ENCODE assay signal across 30 cellular contexts in the genomic region with DNA sequence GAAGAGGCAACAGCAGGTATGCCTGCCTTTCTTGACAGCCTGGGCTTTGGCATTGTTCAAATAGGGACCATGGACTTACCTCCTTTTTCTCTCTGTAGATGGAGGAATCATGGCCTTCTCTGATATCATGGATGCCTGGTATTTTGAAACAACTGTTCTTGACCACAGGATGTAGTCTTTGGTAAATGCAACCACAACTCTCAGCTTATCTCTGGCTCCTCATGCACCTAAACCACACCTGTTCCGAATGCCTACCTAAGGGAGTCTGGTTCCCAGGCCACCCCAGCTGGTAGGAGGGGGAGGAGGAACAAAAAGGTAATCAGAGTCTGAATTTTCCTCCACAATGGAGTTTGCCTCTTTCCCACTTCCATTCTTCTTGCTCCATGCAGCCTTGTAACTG. TPM values are rescaled to one million over a fixed set of nuclear protein-coding genes. Genes with fewer than 3 reads are reported as not detected.
A peak's percentile ranks its signal among the peaks of the same experiment; 100 is the strongest.
DNase-seq lines count a peak whose midpoint lies in the region; ATAC-seq, FAIRE-seq and TF ChIP-seq lines count a peak whose summit lies in the region.
"Had no signal": no experiment of that assay in that cellular context is flagged by ENCODE, and none has a peak within 500 bp of the region (broad histone marks: within the 10 kb centered on the region; RNA-seq: fewer than 3 reads in every experiment).

No MANE protein-coding gene starts in this region.

- BruUV-seq in K562 (replicated peaks; lab: Mats Ljungman, UMichigan), result no TSS peak

- no peak for TF ChIP-seq RAD21 in K562 (CRISPR knock-in tag; conservative IDR thresholded peaks at IDR 0.05 in 1 of 2, IDR thresholded peaks at IDR 0.05 in 1 of 2)
- TF ChIP-seq RAD21 in neural cell (conservative IDR thresholded peaks at IDR 0.05), result no peak

- H3K27me3 ChIP-seq in MM.1S (replicated peaks; ENCODE audit: insufficient read depth, low read length), result no peaks in the 10 kb centered on the region
- no peaks in the 10 kb centered on the region for H3K27me3 ChIP-seq in K562 (ENCODE audit: control insufficient read depth in 2 of 2, insufficient read depth in 2 of 2, low read length in 2 of 2)
- H3K27me3 ChIP-seq in neural cell (ENCODE audit: insufficient read depth, low read depth, low read length), result no peaks in the 10 kb centered on the region
- no peaks in the 10 kb centered on the region for H3K27me3 ChIP-seq in HAP-1 (ENCODE audit: low read depth)
- H3K27me3 ChIP-seq: colonic mucosa had no signal

- H3K9ac ChIP-seq in MM.1S (ENCODE audit: low read length) (no peak overlapping the region), K562 (ENCODE audit: insufficient read depth in 1 of 2, low read depth in 2 of 2, low read length in 2 of 2) (no peak overlapping the region), neural cell (ENCODE audit: low read length) (no peak overlapping the region)

- no peaks in the 10 kb centered on the region for H3K9me1 ChIP-seq in K562 (ENCODE audit: control insufficient read depth, insufficient read depth, low read length)

- H3K4me3 ChIP-seq in MM.1S (ENCODE audit: low read length) (no peak overlapping the region), K562 (no peak overlapping the region), neural cell (ENCODE audit: low read length) (peak overlapping the region; percentile 40), HAP-1 (no peak overlapping the region)
- H3K4me3 ChIP-seq: colonic mucosa, heart right ventricle, skin epidermis, thoracic aorta had no signal

- H2AFZ ChIP-seq in MM.1S (ENCODE audit: low read length) (no peak overlapping the region), K562 (ENCODE audit: low read depth, low read length) (no peak overlapping the region), neural cell (ENCODE audit: low read depth, low read length) (no peak overlapping the region)

- DNase-seq in MM.1S, result peak; percentile 83
- no peak for DNase-seq in K562 (ENCODE audit: extremely low read depth in 1 of 4, low spot score in 3 of 4)
- DNase-seq in NCI-H1930 (lab: John Stamatoyannopoulos, UW), result no peak
- no peak for DNase-seq in AG20443 (ENCODE audit: low spot score)
- DNase-seq in HAP-1 (ENCODE audit: low spot score in 2 of 2), result no peak
- no peak for DNase-seq in GM19240 (ENCODE audit: insufficient read length, low spot score)
- DNase-seq: activated CD4-positive, alpha-beta T cell treated with anti-CD3 and anti-CD28 coated beads, Interleukin-2, amount 10 ng/mL, durations not matched to agents 7 days and 5 days; activated naive CD4-positive, alpha-beta T cell treated with anti-CD3 and anti-CD28 coated beads, Interleukin-2, amount 10 ng/mL, durations not matched to agents 7 days and 5 days; activated T-cell treated with anti-CD3 and anti-CD28 coated beads, Interleukin-2, amount 50 U/mL, for 72 hours; Calu3; colonic mucosa; DND-41; foreskin fibroblast; heart right ventricle; Karpas-422; kidney glomerular epithelial cell; NCI-H1694; NCI-H2171; NCI-H510A treated with DMSO at 0.1 percent for 48 hours; PC-3 had no signal

- POLR2A ChIA-PET in K562 (lab: Yijun Ruan, JAX), result interaction anchor here (0.6 to 1.2 kb wide), 6 partner anchors 9 to 94 kb away, joined by 3 read pairs; a partner anchor contains a TSS

- TF ChIP-seq EP300 in K562 (IDR thresholded peaks at IDR 0.05; ENCODE audit: low read length) (no peak), neural cell (conservative IDR thresholded peaks at IDR 0.05; ENCODE audit: poor library complexity, severe bottlenecking) (no peak)

- H3K27ac ChIP-seq in MM.1S (ENCODE audit: low read length) (peak overlapping the region; percentile 3; the same call in 1 of the 2 replicates), K562 (ENCODE audit: extremely low read depth, low read depth, low read length) (no peak overlapping the region), neural cell (ENCODE audit: low read length) (peak overlapping the region; percentile 69)
- H3K27ac ChIP-seq: colonic mucosa, heart right ventricle, skin epidermis, thoracic aorta had no signal

- intact Hi-C loops in K562 (cut with micrococcal nuclease), result no loop called here

- no peaks in the 10 kb centered on the region for H3K9me2 ChIP-seq in MM.1S (replicated peaks; ENCODE audit: insufficient read depth, low read length)
- H3K9me2 ChIP-seq in neural cell (ENCODE audit: insufficient read depth, low read length), result no peaks in the 10 kb centered on the region

- in situ Hi-C loops in K562 (cut with MboI) (no loop called here), HAP-1 (cut with MboI; ENCODE audit: low sequenced_read_pairs) (no loop called here)

- no peaks in the 10 kb centered on the region for H3K36me3 ChIP-seq in MM.1S (replicated peaks; ENCODE audit: insufficient read depth, low read length)
- no peaks in the 10 kb centered on the region for H3K36me3 ChIP-seq in K562 (ENCODE audit: control insufficient read depth, insufficient read depth, low read length)
- no peaks in the 10 kb centered on the region for H3K36me3 ChIP-seq in neural cell (ENCODE audit: insufficient read depth, low read length)
- H3K36me3 ChIP-seq in HAP-1 (replicated peaks), result no peaks in the 10 kb centered on the region
- H3K36me3 ChIP-seq: colonic mucosa, thoracic aorta had no signal

- peaks cover 12% of the 10 kb centered on the region for H3F3A ChIP-seq in MM.1S (ENCODE audit: insufficient read depth, low read length)
- no peaks in the 10 kb centered on the region for H3F3A ChIP-seq in neural cell (ENCODE audit: insufficient read depth, low read length, poor library complexity, severe bottlenecking)

- H4K20me1 ChIP-seq in MM.1S (ENCODE audit: insufficient read depth, low read length) (no peaks in the 10 kb centered on the region), K562 (replicated peaks; ENCODE audit: control insufficient read depth, insufficient read depth, low read length) (no peaks in the 10 kb centered on the region), neural cell (ENCODE audit: insufficient read depth) (no peaks in the 10 kb centered on the region)

- 9% methylated on average over 1 of the region's 1 CpG for WGBS in K562 (ENCODE audit: insufficient coverage, low coverage, missing lambda C conversion rate)

- ATAC-seq in GM18907 (IDR thresholded peaks at IDR 0.05; ENCODE audit: unreplicated experiment), result peak; percentile 62
- no peak for ATAC-seq in K562
- ATAC-seq: activated T-cell treated with anti-CD3 and anti-CD28 coated beads, Interleukin-2, amount 50 U/mL, for 72 hours; esophagus mucosa; heart right ventricle; PC-3; Right ventricle myocardium inferior; WTC11 had no signal

- H3K79me2 ChIP-seq in MM.1S (ENCODE audit: low read length) (no peaks in the 10 kb centered on the region), K562 (ENCODE audit: control insufficient read depth, insufficient read depth, low read length) (no peaks in the 10 kb centered on the region), neural cell (replicated peaks; ENCODE audit: insufficient read depth, low read length) (no peaks in the 10 kb centered on the region)

- H3K4me2 ChIP-seq in MM.1S (ENCODE audit: low read depth, low read length) (peak overlapping the region; percentile 20), K562 (ENCODE audit: insufficient read depth, low read length) (no peak overlapping the region), neural cell (ENCODE audit: low read length) (peak overlapping the region; percentile 32)

- TF ChIP-seq CTCF in MM.1S (IDR thresholded peaks at IDR 0.05; ENCODE audit: low read length), result no peak
- TF ChIP-seq CTCF in K562 (IDR thresholded peaks at IDR 0.05 in 2 of 3, conservative IDR thresholded peaks at IDR 0.05 in 1 of 3; ENCODE audit: insufficient read depth in 2 of 3, low read depth in 1 of 3, low read length in 3 of 3), result no peak
- no peak for TF ChIP-seq CTCF in neural cell (IDR thresholded peaks at IDR 0.05; ENCODE audit: poor library complexity, severe bottlenecking)

- no peak for TF ChIP-seq POLR2A in K562 (conservative IDR thresholded peaks at IDR 0.05)

- no peak for FAIRE-seq in K562 (lab: Jason Lieb, UNC)

- CTCF ChIA-PET in K562 (lab: Yijun Ruan, JAX; ENCODE audit: low intra/inter-chr PET ratio), result no interaction called here

- peaks cover 25% of the 10 kb centered on the region for H3K4me1 ChIP-seq in MM.1S (ENCODE audit: low read length)
- peaks cover 20 to 31% of the 10 kb centered on the region in 2 experiments for H3K4me1 ChIP-seq in K562 (replicated peaks in 1 of 2; ENCODE audit: control insufficient read depth in 2 of 2, insufficient read depth in 2 of 2, low read length in 2 of 2)
- peaks cover 13% of the 10 kb centered on the region for H3K4me1 ChIP-seq in HAP-1
- H3K4me1 ChIP-seq: colonic mucosa had no signal

- H3K9me3 ChIP-seq in MM.1S (replicated peaks; ENCODE audit: insufficient read depth, low read length) (no peaks in the 10 kb centered on the region), K562 (replicated peaks; ENCODE audit: control insufficient read depth, insufficient read depth, low read depth, low read length) (no peaks in the 10 kb centered on the region), neural cell (ENCODE audit: low read length) (no peaks in the 10 kb centered on the region), HAP-1 (no peaks in the 10 kb centered on the region)
- H3K9me3 ChIP-seq: colonic mucosa, heart right ventricle, thoracic aorta had no signal

RNA-seq across cellular contexts. Expression of a gene that starts 18.8 kb away (rescaled TPM):
- total RNA-seq in K562 (2011; cell fraction: chromatin; rRNA removed; ENCODE audit: low replicate concordance), result 452 and 764 TPM in 2 replicates
- total RNA-seq in K562 (2011; cell fraction: nucleolus; rRNA removed), result 478 and 540 TPM in 2 replicates
- 403 and 415 TPM in 2 replicates for total RNA-seq in K562 (2011; cell fraction: nucleoplasm; rRNA removed)
- total RNA-seq in K562 (2014; rRNA removed), result 85.0 and 91.5 TPM in 2 replicates
- 70.8 and 71.7 TPM in 2 replicates for total RNA-seq in K562 (2014; rRNA removed; fragmentation: Illumina TruSeq; extraction: Trizol)
- total RNA-seq in K562 (2015; rRNA removed; fragmentation: Illumina TruSeq; extraction: Trizol), result 67.0 and 73.7 TPM in 2 replicates
- total RNA-seq in K562 (2021), result 113 and 131 TPM in 2 replicates
- 132 and 208 TPM in 2 replicates for polyA plus RNA-seq in K562 (2011; rRNA removed)
- polyA plus RNA-seq in K562 (2011; cell fraction: cytosol; rRNA removed), result 78.0 and 96.3 TPM in 2 replicates
- 1,392 and 1,556 TPM in 2 replicates for polyA plus RNA-seq in K562 (2011; cell fraction: nucleus; rRNA removed)
- 134 and 270 TPM in 2 replicates for polyA plus RNA-seq in K562 (2012)
- 96.7 and 100 TPM in 2 replicates for polyA plus RNA-seq in K562 (2014; fragmentation: Illumina TruSeq; extraction: Trizol)
- 10 to 100 TPM; 44.2 to 73.0 TPM for polyA plus RNA-seq in K562 (2014; fragmentation: Nextera tagmentation; extraction: Ambion mirVana)
- 152 and 202 TPM in 2 replicates for polyA plus RNA-seq in K562 (2014; rRNA removed)
- polyA minus RNA-seq in K562 (2011; rRNA and poly(A)+ RNA removed), result 81.6 and 111 TPM in 2 replicates
- polyA minus RNA-seq in K562 (2011; cell fraction: cytosol; rRNA and poly(A)+ RNA removed), result 35.1 and 37.0 TPM in 2 replicates
- polyA minus RNA-seq in K562 (2011; cell fraction: nucleus; rRNA and poly(A)+ RNA removed), result 206 and 291 TPM in 2 replicates
- polyA plus RNA-seq in neural cell, result 343 and 358 TPM in 2 replicates
- 70.8 and 77.7 TPM in 2 replicates for polyA minus RNA-seq in neural cell

RNA-seq across cellular contexts. Expression of a gene that starts 32.0 kb away (rescaled TPM):
- not detected in 2 replicates for total RNA-seq in K562 (2011; cell fraction: chromatin; rRNA removed; ENCODE audit: low replicate concordance)
- total RNA-seq in K562 (2011; cell fraction: nucleolus; rRNA removed), result not detected in 2 replicates
- not detected in 2 replicates for total RNA-seq in K562 (2011; cell fraction: nucleoplasm; rRNA removed)
- not detected in 2 replicates for total RNA-seq in K562 (2014; rRNA removed)
- not detected in 2 replicates for total RNA-seq in K562 (2014; rRNA removed; fragmentation: Illumina TruSeq; extraction: Trizol)
- total RNA-seq in K562 (2015; rRNA removed; fragmentation: Illumina TruSeq; extraction: Trizol), result not detected in 2 replicates
- total RNA-seq in K562 (2021), result 0.16 TPM in 1 of 2 replicates, not detected in the other
- not detected in 2 replicates for polyA plus RNA-seq in K562 (2011; rRNA removed)
- not detected in 2 replicates for polyA plus RNA-seq in K562 (2011; cell fraction: cytosol; rRNA removed)
- not detected in 2 replicates for polyA plus RNA-seq in K562 (2011; cell fraction: nucleus; rRNA removed)
- 0.16 and 0.17 TPM in 2 replicates for polyA plus RNA-seq in K562 (2012)
- not detected in 2 replicates for polyA plus RNA-seq in K562 (2014; fragmentation: Illumina TruSeq; extraction: Trizol)
- under 1 TPM in 1 of 2 experiments, not detected in 1; 0.03 TPM for polyA plus RNA-seq in K562 (2014; fragmentation: Nextera tagmentation; extraction: Ambion mirVana)
- not detected in 2 replicates for polyA plus RNA-seq in K562 (2014; rRNA removed)
- polyA minus RNA-seq in K562 (2011; rRNA and poly(A)+ RNA removed), result not detected in 2 replicates
- polyA minus RNA-seq in K562 (2011; cell fraction: cytosol; rRNA and poly(A)+ RNA removed), result not detected in 2 replicates
- not detected in 2 replicates for polyA minus RNA-seq in K562 (2011; cell fraction: nucleus; rRNA and poly(A)+ RNA removed)
- polyA plus RNA-seq in neural cell, result not detected in 2 replicates
- not detected in 2 replicates for polyA minus RNA-seq in neural cell
- total RNA-seq: activated CD4-positive, alpha-beta T cell treated with anti-CD3 and anti-CD28 coated beads, Interleukin-2, amount 10 ng/mL, durations not matched to agents 7 days and 5 days; activated T-cell treated with anti-CD3 and anti-CD28 coated beads, Interleukin-2, amount 50 U/mL, for 72 hours; heart right ventricle; lung microvascular endothelial cell; osteocyte; Right ventricle myocardium inferior had no signal
- polyA plus RNA-seq: CD14-positive monocyte, heart right ventricle had no signal

RNA-seq across cellular contexts. Expression of a gene that starts 47.9 kb away (rescaled TPM):
- total RNA-seq in K562 (2011; cell fraction: chromatin; rRNA removed; ENCODE audit: low replicate concordance), result 0.46 TPM in 1 of 2 replicates, not detected in the other
- total RNA-seq in K562 (2011; cell fraction: nucleolus; rRNA removed), result 0.66 TPM in 1 of 2 replicates, not detected in the other
- 0.73 and 0.92 TPM in 2 replicates for total RNA-seq in K562 (2011; cell fraction: nucleoplasm; rRNA removed)
- total RNA-seq in K562 (2014; rRNA removed) (not detected in 2 replicates), K562 (2014; rRNA removed; fragmentation: Illumina TruSeq; extraction: Trizol) (not detected in 2 replicates), K562 (2015; rRNA removed; fragmentation: Illumina TruSeq; extraction: Trizol) (not detected in 2 replicates), K562 (2021) (0.49 TPM in 1 of 2 replicates, not detected in the other)
- polyA plus RNA-seq in K562 (2011; rRNA removed) (0.14 and 0.22 TPM in 2 replicates), K562 (2014; fragmentation: Illumina TruSeq; extraction: Trizol) (0.21 TPM in 1 of 2 replicates, not detected in the other), K562 (2014; fragmentation: Nextera tagmentation; extraction: Ambion mirVana) (not detected), K562 (2014; rRNA removed) (not detected in 2 replicates), neural cell (not detected in 2 replicates)
- polyA plus RNA-seq in K562 (2011; cell fraction: cytosol; rRNA removed), result 0.13 TPM in 1 of 2 replicates, not detected in the other
- polyA plus RNA-seq in K562 (2011; cell fraction: nucleus; rRNA removed), result 0.52 and 1.4 TPM in 2 replicates
- 0.78 TPM in 1 of 2 replicates, not detected in the other for polyA plus RNA-seq in K562 (2012)
- polyA minus RNA-seq in K562 (2011; rRNA and poly(A)+ RNA removed), result not detected in 2 replicates
- not detected in 2 replicates for polyA minus RNA-seq in K562 (2011; cell fraction: cytosol; rRNA and poly(A)+ RNA removed)
- not detected in 2 replicates for polyA minus RNA-seq in K562 (2011; cell fraction: nucleus; rRNA and poly(A)+ RNA removed)
- not detected in 2 replicates for polyA minus RNA-seq in neural cell

RNA-seq across cellular contexts. Expression of a gene that starts 48.3 kb away (rescaled TPM):
- total RNA-seq in K562 (2011; cell fraction: chromatin; rRNA removed; ENCODE audit: low replicate concordance), result 19.2 and 41.8 TPM in 2 replicates
- 21.8 and 24.3 TPM in 2 replicates for total RNA-seq in K562 (2011; cell fraction: nucleolus; rRNA removed)
- 31.2 and 41.6 TPM in 2 replicates for total RNA-seq in K562 (2011; cell fraction: nucleoplasm; rRNA removed)
- 25.5 and 30.9 TPM in 2 replicates for total RNA-seq in K562 (2014; rRNA removed)
- total RNA-seq in K562 (2014; rRNA removed; fragmentation: Illumina TruSeq; extraction: Trizol), result 27.4 and 27.7 TPM in 2 replicates
- total RNA-seq in K562 (2015; rRNA removed; fragmentation: Illumina TruSeq; extraction: Trizol), result 24.8 and 28.2 TPM in 2 replicates
- total RNA-seq in K562 (2021), result 39.0 and 41.5 TPM in 2 replicates
- polyA plus RNA-seq in K562 (2011; rRNA removed), result 29.2 and 35.5 TPM in 2 replicates
- polyA plus RNA-seq in K562 (2011; cell fraction: cytosol; rRNA removed), result 33.9 and 37.5 TPM in 2 replicates
- polyA plus RNA-seq in K562 (2011; cell fraction: nucleus; rRNA removed), result 16.9 and 17.6 TPM in 2 replicates
- polyA plus RNA-seq in K562 (2012), result 10.9 and 17.5 TPM in 2 replicates
- 29.6 and 35.5 TPM in 2 replicates for polyA plus RNA-seq in K562 (2014; fragmentation: Illumina TruSeq; extraction: Trizol)
- polyA plus RNA-seq in K562 (2014; fragmentation: Nextera tagmentation; extraction: Ambion mirVana), result 10 to 100 TPM; 16.6 to 23.1 TPM
- polyA plus RNA-seq in K562 (2014; rRNA removed), result 23.4 and 24.9 TPM in 2 replicates
- 35.4 and 48.7 TPM in 2 replicates for polyA minus RNA-seq in K562 (2011; rRNA and poly(A)+ RNA removed)
- 21.9 and 29.9 TPM in 2 replicates for polyA minus RNA-seq in K562 (2011; cell fraction: cytosol; rRNA and poly(A)+ RNA removed)
- 11.6 and 16.1 TPM in 2 replicates for polyA minus RNA-seq in K562 (2011; cell fraction: nucleus; rRNA and poly(A)+ RNA removed)
- polyA plus RNA-seq in neural cell, result 1.7 and 2.0 TPM in 2 replicates
- 3.4 TPM in 2 replicates for polyA minus RNA-seq in neural cell

RNA-seq across cellular contexts. Expression of a gene that starts 58.5 kb away (rescaled TPM):
- 97.0 and 141 TPM in 2 replicates for total RNA-seq in K562 (2011; cell fraction: chromatin; rRNA removed; ENCODE audit: low replicate concordance)
- 104 and 118 TPM in 2 replicates for total RNA-seq in K562 (2011; cell fraction: nucleolus; rRNA removed)
- total RNA-seq in K562 (2011; cell fraction: nucleoplasm; rRNA removed), result 88.2 and 97.7 TPM in 2 replicates
- total RNA-seq in K562 (2014; rRNA removed) (18.6 and 22.0 TPM in 2 replicates), K562 (2014; rRNA removed; fragmentation: Illumina TruSeq; extraction: Trizol) (38.7 and 57.0 TPM in 2 replicates), K562 (2015; rRNA removed; fragmentation: Illumina TruSeq; extraction: Trizol) (39.7 and 40.5 TPM in 2 replicates), K562 (2021) (61.4 and 67.7 TPM in 2 replicates)
- polyA plus RNA-seq in K562 (2011; rRNA removed) (57.2 and 59.8 TPM in 2 replicates), K562 (2014; fragmentation: Illumina TruSeq; extraction: Trizol) (68.1 and 68.6 TPM in 2 replicates), K562 (2014; fragmentation: Nextera tagmentation; extraction: Ambion mirVana) (1 to 10 TPM; 2.0 to 2.8 TPM), K562 (2014; rRNA removed) (40.7 and 41.4 TPM in 2 replicates), neural cell (48.4 and 67.1 TPM in 2 replicates)
- 41.0 and 52.4 TPM in 2 replicates for polyA plus RNA-seq in K562 (2011; cell fraction: cytosol; rRNA removed)
- 34.1 and 41.0 TPM in 2 replicates for polyA plus RNA-seq in K562 (2011; cell fraction: nucleus; rRNA removed)
- polyA plus RNA-seq in K562 (2012), result 109 and 147 TPM in 2 replicates
- 79.5 and 101 TPM in 2 replicates for polyA minus RNA-seq in K562 (2011; rRNA and poly(A)+ RNA removed)
- 31.0 and 35.6 TPM in 2 replicates for polyA minus RNA-seq in K562 (2011; cell fraction: cytosol; rRNA and poly(A)+ RNA removed)
- 12.5 and 16.4 TPM in 2 replicates for polyA minus RNA-seq in K562 (2011; cell fraction: nucleus; rRNA and poly(A)+ RNA removed)
- polyA minus RNA-seq in neural cell, result 82.2 and 96.9 TPM in 2 replicates
